8 cellular contexts compared by ENCODE assay signal in the genomic region with DNA sequence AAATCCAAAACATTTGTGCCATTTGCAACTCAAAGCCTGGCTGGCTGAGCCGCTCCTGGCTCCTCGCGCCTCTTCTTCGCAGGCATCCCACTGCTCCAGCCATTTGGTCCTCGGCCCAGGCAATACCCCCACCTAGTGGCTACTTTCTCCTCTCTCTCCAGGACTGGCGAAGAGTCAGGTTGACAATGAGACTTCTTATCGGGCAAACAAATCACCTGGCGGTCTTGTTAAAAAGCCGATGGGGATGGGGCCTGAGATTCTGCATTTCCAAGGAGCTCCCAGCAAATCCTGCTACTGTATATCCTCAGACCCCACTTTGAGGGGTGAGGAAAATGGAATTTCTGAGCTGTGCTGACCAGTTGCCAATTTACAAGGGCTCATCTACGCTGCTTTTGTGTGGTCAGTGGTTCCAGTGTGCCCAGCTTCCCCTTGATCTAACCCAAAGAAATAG.
DNase-seq lines count a peak whose midpoint lies in the region; ATAC-seq, FAIRE-seq and TF ChIP-seq lines count a peak whose summit lies in the region.

No MANE protein-coding gene starts in this region.

- intact Hi-C loops in HepG2 (cut with micrococcal nuclease; ENCODE audit: unreplicated experiment), result loop anchor here (1.0 kb wide), 2 partner anchors 76 to 741 kb away; no protein-coding TSS in a partner anchor
- intact Hi-C loops in upper lobe of right lung (cut with DNase I), result no loop called here
- intact Hi-C loops in gastrocnemius medialis (cut with DNase I; ENCODE audit: low total_unique reads), result no loop called here

- BruUV-seq in HepG2 (replicated peaks; lab: Mats Ljungman, UMichigan), result no TSS peak

- TF ChIP-seq RAD21 in HepG2 (CRISPR knock-in tag; IDR thresholded peaks at IDR 0.05), result 0 out of 2 replicates have a peak, but pooled peaks have one; percentile 29

- H3K4me3 ChIP-seq in HFF-Myc (replicated peaks; ENCODE audit: low read depth, low read length) (no peak overlapping the region), NT2/D1 (ENCODE audit: insufficient read length, low read depth) (no peak overlapping the region), HepG2 (replicated peaks in 1 of 3; ENCODE audit: insufficient read depth in 1 of 3, low read depth in 2 of 3, low read length in 3 of 3) (no peak overlapping the region), upper lobe of right lung (no peak overlapping the region), gastrocnemius medialis (no peak overlapping the region)

- 17% methylated on average over 10 of the region's 10 CpGs for WGBS in HepG2 (ENCODE audit: low lambda C conversion rate)

- peaks cover 4% of the 10 kb centered on the region for H3K4me1 ChIP-seq in NT2/D1 (ENCODE audit: insufficient read depth, insufficient read length)
- H3K4me1 ChIP-seq in HepG2 (ENCODE audit: insufficient read depth, low read length), result no peaks in the 10 kb centered on the region
- H3K4me1 ChIP-seq in upper lobe of right lung, result no peaks in the 10 kb centered on the region
- H3K4me1 ChIP-seq in gastrocnemius medialis, result no peaks in the 10 kb centered on the region

- H3K9ac ChIP-seq in NT2/D1 (ENCODE audit: insufficient read length, low read depth) (no peak overlapping the region), HepG2 (ENCODE audit: insufficient read depth, low read depth, low read length) (no peak overlapping the region)

- no peaks in the 10 kb centered on the region for H3K9me3 ChIP-seq in NT2/D1 (ENCODE audit: insufficient read depth, low read length)
- H3K9me3 ChIP-seq in HepG2 (ENCODE audit: low read length), result no peaks in the 10 kb centered on the region
- no peaks in the 10 kb centered on the region for H3K9me3 ChIP-seq in upper lobe of right lung
- no peaks in the 10 kb centered on the region for H3K9me3 ChIP-seq in gastrocnemius medialis

- H3K36me3 ChIP-seq in NT2/D1 (ENCODE audit: insufficient read depth, insufficient read length, low read length) (no peaks in the 10 kb centered on the region), HepG2 (replicated peaks in 1 of 2; ENCODE audit: control insufficient read depth in 1 of 2, insufficient read depth in 2 of 2, low read length in 2 of 2) (no peaks in the 10 kb centered on the region), upper lobe of right lung (no peaks in the 10 kb centered on the region), gastrocnemius medialis (no peaks in the 10 kb centered on the region)

- peak; percentile 86 for ATAC-seq in HepG2
- peak; percentile 66 for ATAC-seq in upper lobe of right lung
- no peak for ATAC-seq in gastrocnemius medialis

- CTCF ChIA-PET in HepG2 (lab: Yijun Ruan, JAX; ENCODE audit: low intra/inter-chr PET ratio, low total read pairs), result interaction anchor here (2.9 kb wide), 1 partner anchor 740 kb away, joined by 9 read pairs; no protein-coding TSS in a partner anchor

- H2AFZ ChIP-seq in HepG2 (ENCODE audit: low read length), result no peak overlapping the region

- 0 out of 2 replicates have a peak overlapping the region, but pooled peaks have one; percentile 19 for H3K4me2 ChIP-seq in HepG2 (ENCODE audit: low read depth, low read length)

- no peak overlapping the region for H3K27ac ChIP-seq in HepG2 (ENCODE audit: extremely low read length, insufficient read depth, low read length)
- no peak overlapping the region for H3K27ac ChIP-seq in upper lobe of right lung
- H3K27ac ChIP-seq in gastrocnemius medialis, result no peak overlapping the region

- in situ Hi-C loops in HepG2 (cut with HindIII; ENCODE audit: extremely low pct_ligation_motif_present, low pct_unique_long_range_greater_than_20kb), result loop anchor here (10.0 kb wide), 1 partner anchor 740 kb away; no protein-coding TSS in a partner anchor
- in situ Hi-C loops in gastrocnemius medialis (cut with MboI; ENCODE audit: low sequenced_read_pairs in 4 of 4), result no loop called here

- H4K20me1 ChIP-seq in HepG2 (ENCODE audit: insufficient read depth, low read length), result no peaks in the 10 kb centered on the region

- H3K27me3 ChIP-seq in NT2/D1 (ENCODE audit: insufficient read depth, insufficient read length) (no peaks in the 10 kb centered on the region), HepG2 (ENCODE audit: control insufficient read depth in 1 of 2, insufficient read depth in 2 of 2, low read length in 2 of 2) (peaks cover 0 to 4% of the 10 kb centered on the region in 2 experiments; a peak in 1 of 5 replicates), upper lobe of right lung (peaks cover 19% of the 10 kb centered on the region), gastrocnemius medialis (peaks cover 0 to 15% (median 5%) of the 10 kb centered on the region in 3 donors)

- DNase-seq in DMS153 treated with DMSO at 0.1 percent for 48 hours (lab: John Stamatoyannopoulos, UW; ENCODE audit: unreplicated experiment), result peak; percentile 49
- DNase-seq in HFF-Myc (ENCODE audit: extremely low read depth, low read depth), result no peak
- DNase-seq in NT2/D1 (ENCODE audit: low read depth, low spot score), result peak; percentile 82
- peak; percentile 76 for DNase-seq in cerebellar cortex (ENCODE audit: low spot score)
- peak; percentile 56 for DNase-seq in HepG2 (ENCODE audit: low spot score)
- peak; percentile 68 for DNase-seq in upper lobe of right lung
- no peak for DNase-seq in gastrocnemius medialis
- DNase-seq in SKM-1 (lab: John Stamatoyannopoulos, UW; ENCODE audit: unreplicated experiment), result no peak

- no peaks in the 10 kb centered on the region for H3K79me2 ChIP-seq in HepG2 (ENCODE audit: insufficient read depth, low read length)

- TF ChIP-seq EP300 in HepG2 (IDR thresholded peaks at IDR 0.05; ENCODE audit: low read depth in 2 of 2, low read length in 2 of 2) (no peak), HepG2 (CRISPR knock-in tag; IDR thresholded peaks at IDR 0.05; ENCODE audit: borderline replicate concordance) (no peak)

- FAIRE-seq in HepG2 (lab: Jason Lieb, UNC), result peak; percentile 84

- TF ChIP-seq CTCF in HFF-Myc (IDR thresholded peaks at IDR 0.05; ENCODE audit: low read depth, low read length, missing control alignments) (peak; percentile 90), HepG2 (CRISPR knock-in tag; IDR thresholded peaks at IDR 0.05) (peak; percentile 86), upper lobe of right lung (IDR thresholded peaks at IDR 0.05) (peak; percentile 64), gastrocnemius medialis (IDR thresholded peaks at IDR 0.05 in 4 of 5, conservative IDR thresholded peaks at IDR 0.05 in 1 of 5) (peak in 2 of 5 experiments; percentile 44 to 62)

- POLR2A ChIA-PET in HepG2 (lab: Yijun Ruan, JAX), result no interaction called here

- TF ChIP-seq POLR2A in HepG2 (IDR thresholded peaks at IDR 0.05; ENCODE audit: insufficient read depth in 1 of 2, low read depth in 2 of 2, low read length in 2 of 2), result no peak
- no peak for TF ChIP-seq POLR2A in gastrocnemius medialis (IDR thresholded peaks at IDR 0.05)

TF ChIP-seq in HepG2, 621 proteins besides CTCF, POLR2A, EP300 and RAD21:
- TF ChIP-seq KDM1A (CRISPR knock-in tag; IDR thresholded peaks at IDR 0.05) (no peak), SP1 (IDR thresholded peaks at IDR 0.05) (no peak), SP1 (CRISPR knock-in tag; IDR thresholded peaks at IDR 0.05) (no peak), SAP130 (CRISPR knock-in tag; IDR thresholded peaks at IDR 0.05; ENCODE audit: low read depth) (0 out of 2 replicates have a peak, but pooled peaks have one; percentile 15), ZNF883 (CRISPR knock-in tag; IDR thresholded peaks at IDR 0.05; ENCODE audit: not compliant biosample characterization) (no peak), RFX5 (IDR thresholded peaks at IDR 0.05; ENCODE audit: low read depth, low read length) (no peak), XRCC5 (optimal IDR thresholded peaks at IDR 0.05; ENCODE audit: low read length) (peak; percentile 80), HMGA1 (CRISPR knock-in tag; conservative IDR thresholded peaks at IDR 0.05) (no peak), CEBPB (IDR thresholded peaks at IDR 0.05; ENCODE audit: borderline replicate concordance, low read depth, low read length) (no peak), SMC3 (IDR thresholded peaks at IDR 0.05; ENCODE audit: low read length) (peak; percentile 24; the same call in 1 of the 2 replicates), ZNF580 (CRISPR knock-in tag; IDR thresholded peaks at IDR 0.05; ENCODE audit: borderline replicate concordance, low read depth) (0 out of 2 replicates have a peak, but pooled peaks have one; percentile 29), MBD4 (IDR thresholded peaks at IDR 0.05; ENCODE audit: borderline replicate concordance, low read length) (no peak), ZNF777 (CRISPR knock-in tag; IDR thresholded peaks at IDR 0.05) (no peak), STAG1 (CRISPR knock-in tag; IDR thresholded peaks at IDR 0.05) (peak; percentile 71), KDM2A (CRISPR knock-in tag; IDR thresholded peaks at IDR 0.05; ENCODE audit: borderline replicate concordance, low read depth) (0 out of 2 replicates have a peak, but pooled peaks have one; percentile 23)
- TF ChIP-seq, protein P1, sequence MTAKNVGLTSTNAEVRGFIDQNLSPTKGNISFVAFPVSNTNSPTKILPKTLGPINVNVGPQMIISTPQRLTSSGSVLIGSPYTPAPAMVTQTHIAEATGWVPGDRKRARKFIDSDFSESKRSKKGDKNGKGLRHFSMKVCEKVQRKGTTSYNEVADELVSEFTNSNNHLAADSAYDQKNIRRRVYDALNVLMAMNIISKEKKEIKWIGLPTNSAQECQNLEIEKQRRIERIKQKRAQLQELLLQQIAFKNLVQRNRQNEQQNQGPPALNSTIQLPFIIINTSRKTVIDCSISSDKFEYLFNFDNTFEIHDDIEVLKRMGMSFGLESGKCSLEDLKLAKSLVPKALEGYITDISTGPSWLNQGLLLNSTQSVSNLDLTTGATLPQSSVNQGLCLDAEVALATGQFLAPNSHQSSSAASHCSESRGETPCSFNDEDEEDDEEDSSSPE (CRISPR knock-in tag; IDR thresholded peaks at IDR 0.05), result 0 out of 2 replicates have a peak, but pooled peaks have one; percentile 18
- TF ChIP-seq, protein P2, sequence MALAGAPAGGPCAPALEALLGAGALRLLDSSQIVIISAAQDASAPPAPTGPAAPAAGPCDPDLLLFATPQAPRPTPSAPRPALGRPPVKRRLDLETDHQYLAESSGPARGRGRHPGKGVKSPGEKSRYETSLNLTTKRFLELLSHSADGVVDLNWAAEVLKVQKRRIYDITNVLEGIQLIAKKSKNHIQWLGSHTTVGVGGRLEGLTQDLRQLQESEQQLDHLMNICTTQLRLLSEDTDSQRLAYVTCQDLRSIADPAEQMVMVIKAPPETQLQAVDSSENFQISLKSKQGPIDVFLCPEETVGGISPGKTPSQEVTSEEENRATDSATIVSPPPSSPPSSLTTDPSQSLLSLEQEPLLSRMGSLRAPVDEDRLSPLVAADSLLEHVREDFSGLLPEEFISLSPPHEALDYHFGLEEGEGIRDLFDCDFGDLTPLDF (CRISPR knock-in tag; IDR thresholded peaks at IDR 0.05), result no peak

Comparison
In these comparisons a context has a peak if more than half of its experiments do, and no peak if none do; other contexts are left out.
1. DNase-seq: peak in DMS153 treated with DMSO at 0.1 percent for 48 hours (single experiment), NT2/D1 (single experiment), cerebellar cortex (single experiment), HepG2 (single experiment) and upper lobe of right lung (single experiment); none in HFF-Myc (single experiment), gastrocnemius medialis (0 of 2) and SKM-1 (single experiment).
2. ATAC-seq: peak in HepG2 (single experiment) and upper lobe of right lung (single experiment); none in gastrocnemius medialis (0 of 2).